ENCODE assay signal across 1 cellular context in the genomic region with DNA sequence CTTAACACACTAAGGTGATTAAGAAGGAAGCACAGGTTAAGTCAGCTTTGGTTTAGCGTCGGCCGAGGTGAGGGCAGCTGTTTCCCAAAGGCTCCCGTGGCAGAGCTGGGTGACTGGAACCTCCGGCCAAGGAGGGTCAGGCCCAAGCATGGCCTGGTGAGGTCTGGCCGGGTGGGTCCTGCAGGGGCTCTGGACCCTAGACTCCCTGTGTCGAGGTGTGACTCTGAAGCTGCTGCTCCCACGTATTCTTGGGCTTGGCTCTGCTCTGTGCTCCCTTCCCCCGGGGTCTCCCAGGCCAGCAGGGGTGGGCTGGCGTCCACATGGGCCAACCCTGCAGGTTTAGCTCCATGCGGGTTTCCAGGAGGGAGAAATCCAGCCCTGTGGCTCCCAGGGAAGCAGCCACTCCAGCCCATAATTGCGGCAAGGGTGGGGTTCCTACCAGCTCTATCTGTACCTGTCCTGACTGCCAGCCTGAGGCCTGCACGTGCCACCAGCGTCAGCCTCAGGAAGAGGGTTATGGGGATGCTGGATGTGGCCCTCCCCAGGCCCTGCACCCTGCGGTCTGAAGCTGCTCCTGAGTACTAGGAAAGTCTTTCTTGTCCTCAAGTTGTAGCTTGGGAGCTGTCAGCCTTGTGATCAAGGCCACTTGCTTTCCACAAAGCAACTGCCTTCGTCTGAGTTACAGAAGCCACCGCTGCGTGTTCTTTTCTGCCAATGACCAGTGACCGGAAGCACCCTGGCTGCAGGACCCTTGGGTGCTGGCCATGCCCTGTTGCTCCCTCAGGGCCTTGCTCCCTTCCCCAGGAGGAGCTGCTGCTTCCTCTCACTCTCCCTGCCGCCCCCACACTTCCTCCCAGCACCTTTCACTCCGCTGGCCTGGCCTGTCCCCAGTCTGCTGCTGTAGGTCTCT.
TF ChIP-seq lines count a peak whose summit lies in the region.

No MANE protein-coding gene starts in this region.

TF ChIP-seq in HepG2, 621 proteins besides CTCF, POLR2A, EP300 and RAD21:
- TF ChIP-seq AGO2 (optimal IDR thresholded peaks at IDR 0.05; ENCODE audit: low read depth, low read length) (peak; percentile 84), CENPX (CRISPR knock-in tag; IDR thresholded peaks at IDR 0.05) (no peak)
